Comparison of ENCODE assay signal across 21 cellular contexts in the genomic region with DNA sequence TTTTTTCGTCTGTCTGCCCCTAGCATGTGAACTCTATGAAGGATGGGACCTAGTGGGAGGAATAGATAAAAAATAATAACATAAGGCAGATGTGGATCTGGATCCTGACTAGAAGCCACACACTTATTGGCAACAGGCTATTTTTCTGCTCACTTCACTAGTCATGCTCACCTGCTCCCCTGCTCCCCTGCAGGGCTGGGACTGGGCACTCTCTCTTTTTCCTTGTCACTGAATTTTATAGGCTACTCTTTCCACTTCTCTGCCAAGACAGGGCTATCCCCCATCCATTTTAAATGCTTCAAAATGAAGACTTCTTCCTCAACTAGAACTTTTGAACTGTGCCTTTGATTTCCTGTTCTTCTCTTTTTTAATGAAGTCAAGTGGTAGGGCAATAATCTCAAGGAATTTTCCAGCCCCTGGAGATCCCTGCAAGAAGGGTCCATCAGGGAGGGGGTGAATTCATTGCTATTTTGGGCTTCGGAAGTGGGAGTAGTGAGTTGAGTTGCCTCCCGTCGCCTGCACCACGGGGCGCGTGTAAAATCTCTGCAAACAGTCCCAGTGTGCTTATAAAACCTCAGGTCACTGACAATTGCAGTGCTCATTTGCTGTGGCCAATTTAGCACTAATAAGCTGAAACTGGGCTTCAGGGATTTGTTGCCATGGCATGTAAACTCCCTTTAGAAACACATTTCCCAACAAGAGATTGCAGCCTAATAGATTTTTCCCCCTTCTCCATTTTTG.
A peak's percentile ranks its signal among the peaks of the same experiment; 100 is the strongest.
DNase-seq lines count a peak whose midpoint lies in the region; ATAC-seq and TF ChIP-seq lines count a peak whose summit lies in the region.
"Had no signal": no experiment of that assay in that cellular context is flagged by ENCODE, and none has a peak within 500 bp of the region (broad histone marks: within the 10 kb centered on the region; RNA-seq: fewer than 3 reads in every experiment).

No MANE protein-coding gene starts in this region.

- H3K9me3 ChIP-seq in heart left ventricle (no peaks in the 10 kb centered on the region), MG63 (no peaks in the 10 kb centered on the region)
- H3K9me3 ChIP-seq: adrenal gland, upper lobe of right lung had no signal

- 46 to 61% (median 56%) methylated on average over 7 of the region's 7 CpGs for WGBS in heart left ventricle, 4 donors

- peaks cover 0 to 10% (median 0%) of the 10 kb centered on the region in 9 donors for H3K27me3 ChIP-seq in heart left ventricle
- no peaks in the 10 kb centered on the region; the same call in 1 of the 2 replicates for H3K27me3 ChIP-seq in MG63
- H3K27me3 ChIP-seq: adrenal gland, upper lobe of right lung had no signal

- H3K27ac ChIP-seq in heart left ventricle: peak overlapping the region in 2 of 12 donors; percentile 9 to 30
- H3K27ac ChIP-seq: adrenal gland, coronary artery, epithelial cell of prostate, PC-9, upper lobe of right lung had no signal

- intact Hi-C loops in Right ventricle myocardium superior (cut with DNase I): no loop called here
- intact Hi-C loops in heart left ventricle (cut with DNase I): loop anchor here in 1 of 10 donors (5.0 kb wide), 1 partner anchor 128 kb away; no protein-coding TSS in a partner anchor

- ATAC-seq in Right ventricle myocardium superior (ENCODE audit: poor library complexity) (peak; percentile 14), heart left ventricle (no peak)
- ATAC-seq: activated CD8-positive, alpha-beta T cell treated with anti-CD3 and anti-CD28 coated beads, Interleukin-2, amount 10 ng/mL, durations not matched to agents 7 days and 5 days; HCT116; HepG2; stimulated activated naive B cell treated with anti-CD40 and anti-IgM and Interleukin-4, amounts not matched to agents 10 μg/mL and 1 μg/mL and 100 μg/mL, for 72 hours had no signal

- no peaks in the 10 kb centered on the region for H3K36me3 ChIP-seq in heart left ventricle
- no peaks in the 10 kb centered on the region for H3K36me3 ChIP-seq in MG63
- H3K36me3 ChIP-seq: adrenal gland, upper lobe of right lung had no signal

- DNase-seq in Right ventricle myocardium superior (no peak), heart left ventricle (no peak), SHP77 (lab: John Stamatoyannopoulos, UW) (peak; percentile 23 to 24), medulla oblongata (ENCODE audit: extremely low spot score) (peak; percentile 41), NCI-H2029 treated with DMSO at 0.1 percent for 48 hours (lab: John Stamatoyannopoulos, UW) (no peak), A172 (ENCODE audit: low spot score) (no peak), MG63 (no peak), glomerular visceral epithelial cell (ENCODE audit: extremely low spot score) (no peak)
- DNase-seq: activated CD8-positive, alpha-beta T cell treated with anti-CD3 and anti-CD28 coated beads, Interleukin-2, amount 10 ng/mL, durations not matched to agents 7 days and 5 days; adrenal gland; MM.1S; NCI-H510A treated with DMSO at 0.1 percent for 48 hours; occipital lobe; PC-9; stimulated activated naive B cell treated with anti-CD40 and anti-IgM and Interleukin-4, amounts not matched to agents 10 μg/mL and 1 μg/mL and 100 μg/mL, for 72 hours; upper lobe of right lung had no signal

- no peak for TF ChIP-seq POLR2A in heart left ventricle (IDR thresholded peaks at IDR 0.05)

- H3K4me1 ChIP-seq in heart left ventricle: peaks cover 0 to 12% (median 2%) of the 10 kb centered on the region in 12 donors
- H3K4me1 ChIP-seq: upper lobe of right lung had no signal

- no peak for TF ChIP-seq CTCF in heart left ventricle (IDR thresholded peaks at IDR 0.05)

- H3K4me3 ChIP-seq in heart left ventricle: no peak overlapping the region
- no peak overlapping the region for H3K4me3 ChIP-seq in MG63
- H3K4me3 ChIP-seq: adrenal gland, coronary artery, PC-9, smooth muscle cell, upper lobe of right lung had no signal

Comparison
In these comparisons a context has a peak if more than half of its experiments do, and no peak if none do; other contexts are left out.
1. DNase-seq: peak in SHP77 (2 of 2) and medulla oblongata (single experiment); none in Right ventricle myocardium superior (single experiment), heart left ventricle (0 of 5), NCI-H2029 treated with DMSO at 0.1 percent for 48 hours (single experiment), A172 (single experiment), MG63 (single experiment) and glomerular visceral epithelial cell (single experiment).